Comparison of ENCODE assay signal across 31 cellular contexts in the genomic region with DNA sequence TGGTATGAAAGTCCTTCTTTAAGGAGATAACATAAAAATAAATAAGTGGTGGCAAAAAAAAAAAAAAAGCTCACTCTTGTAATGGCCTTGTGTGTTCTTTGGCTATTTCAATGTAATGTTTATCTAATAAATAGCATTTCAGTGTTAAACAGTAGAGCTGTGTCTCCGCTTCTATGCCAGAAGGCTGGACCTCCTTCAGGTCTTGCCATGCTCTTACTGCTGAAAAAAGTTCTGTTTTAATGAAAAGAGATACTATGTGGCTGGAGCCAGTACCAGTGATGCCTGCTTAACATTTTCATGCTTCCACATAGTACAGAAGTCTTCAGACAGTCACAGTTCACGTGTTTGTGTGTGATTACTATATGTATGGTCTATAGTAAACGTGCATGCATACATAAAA.
DNase-seq lines count a peak whose midpoint lies in the region; ATAC-seq lines count a peak whose summit lies in the region.
"Had no signal": no experiment of that assay in that cellular context is flagged by ENCODE, and none has a peak within 500 bp of the region (broad histone marks: within the 10 kb centered on the region; RNA-seq: fewer than 3 reads in every experiment).

No MANE protein-coding gene starts in this region.

- H2BK5ac ChIP-seq in mesendoderm (ENCODE audit: low read length), result no peak overlapping the region

- H2BK15ac ChIP-seq in mesendoderm (replicated peaks; ENCODE audit: low read depth), result no peak overlapping the region

- no peaks in the 10 kb centered on the region for H3K36me3 ChIP-seq in mesendoderm (ENCODE audit: control insufficient read depth, insufficient read depth, low read length)
- H3K36me3 ChIP-seq: BE2C; BLaER1; BLaER1 treated with 17β-estradiol and CSF1 and Interleukin-3, amounts not matched to agents 10 nM and 100 nM had no signal

- no peak for ATAC-seq in GM19397 (IDR thresholded peaks at IDR 0.05; ENCODE audit: unreplicated experiment)
- ATAC-seq: A549; CD8-positive, alpha-beta T cell had no signal

- no peak overlapping the region for H3K4ac ChIP-seq in mesendoderm (ENCODE audit: low read depth, low read length)

- DNase-seq in epidermal melanocyte (ENCODE audit: insufficient read length, low spot score) (peak; percentile 60), foreskin melanocyte (peak; percentile 81), mesendoderm (no peak), NCI-H187 treated with DMSO at 0.1 percent for 48 hours (lab: John Stamatoyannopoulos, UW) (no peak), NCI-H748 (lab: John Stamatoyannopoulos, UW; ENCODE audit: unreplicated experiment) (no peak)
- DNase-seq: 8988T; ACHN; AML-193; BE2C; C1 segment of cervical spinal cord; Caco-2; Calu3; CD4-positive, alpha-beta memory T cell; CD4-positive, alpha-beta T cell; CD4-positive, CD25-positive, alpha-beta regulatory T cell; CD8-positive, alpha-beta memory T cell; CD8-positive, alpha-beta T cell; COR-L47; DMS 273 treated with DMSO at 0.1 percent for 48 hours; DMS153; DMS53; DMS79; DMS79 treated with DMSO at 0.1 percent for 48 hours; DND-41; EL had no signal

- H2BK120ac ChIP-seq in mesendoderm (ENCODE audit: low read depth, low read length), result no peak overlapping the region

- H3K4me1 ChIP-seq in mesendoderm (ENCODE audit: control insufficient read depth, low read depth, low read length), result no peaks in the 10 kb centered on the region
- H3K4me1 ChIP-seq: A549, BE2C, BLaER1 had no signal

- H3K9ac ChIP-seq in mesendoderm (ENCODE audit: low read length), result no peak overlapping the region
- H3K9ac ChIP-seq: BLaER1; BLaER1 treated with 17β-estradiol and CSF1 and Interleukin-3, amounts not matched to agents 10 nM and 100 nM had no signal

- H3K23ac ChIP-seq in mesendoderm (ENCODE audit: low read length), result no peak overlapping the region

- no CpG with 5 or more reads among the region's 3 CpGs for WGBS in mesendoderm (ENCODE audit: extremely low coverage, insufficient coverage, low lambda C conversion rate)

- H3K18ac ChIP-seq in mesendoderm (ENCODE audit: low read length), result peak overlapping the region; percentile 30

- H3K79me2 ChIP-seq in mesendoderm (ENCODE audit: control insufficient read depth, insufficient read depth, low read length), result no peaks in the 10 kb centered on the region

- no peak overlapping the region for H3K56ac ChIP-seq in mesendoderm (ENCODE audit: low read length)

- H4K8ac ChIP-seq in mesendoderm (ENCODE audit: low read depth, low read length), result no peak overlapping the region

- H3K79me1 ChIP-seq in mesendoderm (ENCODE audit: low read length), result no peaks in the 10 kb centered on the region

- H3K4me3 ChIP-seq in mesendoderm (ENCODE audit: low read length), result no peak overlapping the region
- H3K4me3 ChIP-seq: A549; BLaER1; BLaER1 treated with 17β-estradiol and CSF1 and Interleukin-3, amounts not matched to agents 10 nM and 100 nM had no signal

- H2AK5ac ChIP-seq in mesendoderm (ENCODE audit: low read length), result no peak overlapping the region

- no peak overlapping the region for H4K5ac ChIP-seq in mesendoderm (ENCODE audit: low read length)

- no peak overlapping the region for H3K4me2 ChIP-seq in mesendoderm (ENCODE audit: low read length)
- H3K4me2 ChIP-seq: A549; BLaER1; BLaER1 treated with 17β-estradiol and CSF1 and Interleukin-3, amounts not matched to agents 10 nM and 100 nM had no signal

- H3K27ac ChIP-seq in mesendoderm (ENCODE audit: low read depth, low read length), result no peak overlapping the region
- H3K27ac ChIP-seq: 22Rv1; A549; BLaER1; BLaER1 treated with 17β-estradiol and CSF1 and Interleukin-3, amounts not matched to agents 10 nM and 100 nM; C4-2B had no signal

- no peaks in the 10 kb centered on the region for H3K27me3 ChIP-seq in mesendoderm (ENCODE audit: insufficient read depth, low read length, poor library complexity)
- H3K27me3 ChIP-seq: BE2C; BLaER1; BLaER1 treated with 17β-estradiol and CSF1 and Interleukin-3, amounts not matched to agents 10 nM and 100 nM had no signal

Comparison
In these comparisons a context has a peak if more than half of its experiments do, and no peak if none do; other contexts are left out.
1. DNase-seq: peak in epidermal melanocyte (single experiment) and foreskin melanocyte (single experiment); none in mesendoderm (single experiment), NCI-H187 treated with DMSO at 0.1 percent for 48 hours (single experiment) and NCI-H748 (single experiment).